Comparison of ENCODE assay signal across 8 cellular contexts in the genomic region with DNA sequence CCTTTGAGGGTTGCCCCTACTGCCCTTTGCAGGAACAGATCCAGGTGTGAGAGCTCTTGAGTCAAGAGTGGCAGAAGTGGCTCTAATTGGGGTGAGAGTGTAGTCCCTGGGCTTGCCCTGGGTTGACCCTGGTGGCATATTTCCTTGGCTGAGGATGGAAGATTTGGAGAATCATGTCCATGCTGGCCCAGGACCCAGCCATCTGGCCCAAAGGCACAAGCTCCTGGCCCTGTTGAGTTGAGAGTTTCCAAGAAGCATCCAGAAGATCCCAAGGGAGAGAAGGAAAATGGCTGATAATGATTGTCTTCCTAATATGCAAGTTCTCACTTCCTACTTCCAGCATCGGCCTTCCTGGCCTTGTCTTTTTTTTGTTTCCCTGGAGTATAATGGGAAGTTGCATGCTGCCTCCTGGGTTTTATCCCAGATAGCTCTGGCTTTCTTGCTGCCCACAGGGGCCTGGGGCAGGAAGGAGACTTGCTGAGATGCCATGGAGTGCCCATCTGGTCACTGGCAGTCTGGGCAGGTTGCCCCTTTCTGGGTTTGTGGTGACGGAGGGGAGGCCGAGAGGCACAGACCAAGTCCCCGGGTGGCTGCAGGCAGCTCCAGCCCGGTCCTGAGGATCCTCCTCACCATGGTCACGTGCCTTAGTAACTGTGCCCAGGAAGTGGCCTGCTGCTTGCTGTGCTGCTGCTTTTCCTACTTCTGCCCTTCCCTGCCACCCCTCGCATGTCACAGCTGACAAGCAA. TPM values are rescaled to one million over a fixed set of nuclear protein-coding genes. Genes with fewer than 3 reads are reported as not detected.
DNase-seq lines count a peak whose midpoint lies in the region; ATAC-seq lines count a peak whose summit lies in the region.

No MANE protein-coding gene starts in this region.

- peaks cover 54% of the 10 kb centered on the region for H3K4me1 Mint-ChIP-seq in T-helper 2 cell treated with Interferon-gamma antibody and Interleukin-4, amounts not matched to agents 5 μg/mL and 100 μg/mL, for 36 hours (ENCODE audit: low read depth)

- H3K27me3 Mint-ChIP-seq in T-helper 2 cell treated with Interferon-gamma antibody and Interleukin-4, amounts not matched to agents 5 μg/mL and 100 μg/mL, for 36 hours (ENCODE audit: low read depth): no peaks in the 10 kb centered on the region

- H3K4me3 Mint-ChIP-seq in T-helper 2 cell treated with Interferon-gamma antibody and Interleukin-4, amounts not matched to agents 5 μg/mL and 100 μg/mL, for 36 hours: peak overlapping the region; percentile 29

- H3K36me3 Mint-ChIP-seq in T-helper 2 cell treated with Interferon-gamma antibody and Interleukin-4, amounts not matched to agents 5 μg/mL and 100 μg/mL, for 36 hours (ENCODE audit: low read depth): peaks cover 61% of the 10 kb centered on the region

- H3K27ac Mint-ChIP-seq in T-helper 2 cell treated with Interferon-gamma antibody and Interleukin-4, amounts not matched to agents 5 μg/mL and 100 μg/mL, for 36 hours: peak overlapping the region; percentile 75

- no peak for DNase-seq in T-helper 2 cell treated with Interferon-gamma antibody and Interleukin-4, amounts not matched to agents 5 μg/mL and 100 μg/mL, for 36 hours (ENCODE audit: low spot score)
- DNase-seq in T-helper 2 cell: no peak
- peak in 35 of 58 donors; percentile 14 to 68 (median 41) for DNase-seq in anterior cingulate cortex (lab: John Stamatoyannopoulos, UW)
- no peak for DNase-seq in DMS153 (lab: John Stamatoyannopoulos, UW)

- ATAC-seq in GM18858 (IDR thresholded peaks at IDR 0.05; ENCODE audit: unreplicated experiment): no peak
- no peak for ATAC-seq in GM19023 (IDR thresholded peaks at IDR 0.05; ENCODE audit: unreplicated experiment)

- H3K27me3 ChIP-seq in layer of hippocampus (ENCODE audit: control insufficient read depth, insufficient read depth, low read length): no peaks in the 10 kb centered on the region

- H3K27ac ChIP-seq in layer of hippocampus (ENCODE audit: low read depth, low read length) (peak overlapping the region; percentile 76), temporal lobe (ENCODE audit: low read depth, low read length) (peak overlapping the region; percentile 36)

- H3K9me3 Mint-ChIP-seq in T-helper 2 cell treated with Interferon-gamma antibody and Interleukin-4, amounts not matched to agents 5 μg/mL and 100 μg/mL, for 36 hours: no peaks in the 10 kb centered on the region

RNA-seq across cellular contexts. Expression of a gene that starts 55.3 kb away (rescaled TPM):
- total RNA-seq in temporal lobe: 135 TPM

Comparison
In these comparisons a context has a peak if more than half of its experiments do, and no peak if none do; other contexts are left out.
1. DNase-seq: peak in anterior cingulate cortex (35 of 58); none in T-helper 2 cell treated with Interferon-gamma antibody and Interleukin-4, amounts not matched to agents 5 μg/mL and 100 μg/mL, for 36 hours (single experiment), T-helper 2 cell (0 of 5) and DMS153 (single experiment).